24 cellular contexts compared by ENCODE assay signal in the genomic region with DNA sequence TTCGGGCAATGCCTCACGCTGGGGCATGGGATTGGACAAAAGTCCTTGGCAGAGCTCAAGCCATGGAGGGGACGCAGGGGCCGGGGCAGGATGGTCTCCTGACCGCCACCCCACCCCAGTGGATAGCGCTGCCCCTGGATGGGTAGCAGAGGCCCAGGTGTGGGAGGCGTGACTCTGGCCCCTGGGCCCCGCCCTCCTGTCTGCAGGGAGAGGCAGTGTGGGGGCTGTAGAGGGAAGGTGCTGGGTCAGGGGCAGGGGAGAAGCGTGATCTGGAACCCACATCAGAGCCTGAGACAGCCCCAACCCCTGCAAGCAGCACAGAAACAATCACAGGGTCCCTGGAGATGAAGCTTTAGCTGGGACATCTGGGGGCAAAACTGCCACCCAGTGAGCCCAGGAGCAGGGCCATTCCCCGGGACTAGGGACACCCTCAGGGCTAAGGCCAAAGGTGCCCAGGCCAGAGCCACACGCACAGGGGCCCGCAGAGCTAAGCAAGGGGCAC. TPM values are rescaled to one million over a fixed set of nuclear protein-coding genes. Genes with fewer than 3 reads are reported as not detected.
DNase-seq lines count a peak whose midpoint lies in the region; ATAC-seq, FAIRE-seq and TF ChIP-seq lines count a peak whose summit lies in the region.
"Had no signal": no experiment of that assay in that cellular context is flagged by ENCODE, and none has a peak within 500 bp of the region (broad histone marks: within the 10 kb centered on the region; RNA-seq: fewer than 3 reads in every experiment).

No MANE protein-coding gene starts in this region.

- POLR2A ChIA-PET in K562 (lab: Yijun Ruan, JAX), result interaction anchor here (1.0 kb wide), 1 partner anchor 66 kb away, joined by 3 read pairs; no protein-coding TSS in a partner anchor

- no peaks in the 10 kb centered on the region for H3K9me1 ChIP-seq in K562 (ENCODE audit: control insufficient read depth, insufficient read depth, low read length)

- H3K36me3 ChIP-seq in K562 (ENCODE audit: control insufficient read depth, insufficient read depth, low read length) (peaks cover 18% of the 10 kb centered on the region; the same call in 1 of the 3 replicates), neural cell (ENCODE audit: insufficient read depth, low read length) (no peaks in the 10 kb centered on the region), testis (ENCODE audit: low read depth, missing control alignments) (no peaks in the 10 kb centered on the region)
- H3K36me3 ChIP-seq: vagina had no signal

- H3F3A ChIP-seq in neural cell (ENCODE audit: insufficient read depth, low read length, poor library complexity, severe bottlenecking), result no peaks in the 10 kb centered on the region

- no peaks in the 10 kb centered on the region for H3K27me3 ChIP-seq in K562 (ENCODE audit: control insufficient read depth in 2 of 2, insufficient read depth in 2 of 2, low read length in 2 of 2)
- H3K27me3 ChIP-seq in neural cell (ENCODE audit: insufficient read depth, low read depth, low read length), result no peaks in the 10 kb centered on the region
- H3K27me3 ChIP-seq in testis, result no peaks in the 10 kb centered on the region
- H3K27me3 ChIP-seq: ascending aorta, dorsolateral prefrontal cortex, vagina had no signal

- no peaks in the 10 kb centered on the region for H3K9me2 ChIP-seq in neural cell (ENCODE audit: insufficient read depth, low read length)

- no peak for TF ChIP-seq EP300 in K562 (IDR thresholded peaks at IDR 0.05; ENCODE audit: low read length)
- TF ChIP-seq EP300 in neural cell (conservative IDR thresholded peaks at IDR 0.05; ENCODE audit: poor library complexity, severe bottlenecking), result no peak

- H3K9me3 ChIP-seq in K562 (replicated peaks; ENCODE audit: control insufficient read depth, insufficient read depth, low read depth, low read length) (no peaks in the 10 kb centered on the region), neural cell (ENCODE audit: low read length) (no peaks in the 10 kb centered on the region), testis (no peaks in the 10 kb centered on the region)
- H3K9me3 ChIP-seq: ascending aorta, vagina had no signal

- H4K20me1 ChIP-seq in K562 (replicated peaks; ENCODE audit: control insufficient read depth, insufficient read depth, low read length) (peaks cover 28% of the 10 kb centered on the region), neural cell (ENCODE audit: insufficient read depth) (no peaks in the 10 kb centered on the region)

- H3K4me2 ChIP-seq in K562 (ENCODE audit: insufficient read depth, low read length) (no peak overlapping the region), neural cell (ENCODE audit: low read length) (no peak overlapping the region)

- intact Hi-C loops in K562 (cut with micrococcal nuclease) (no loop called here), testis (cut with DNase I; ENCODE audit: low total_unique reads) (no loop called here)

- TF ChIP-seq POLR2A in K562 (conservative IDR thresholded peaks at IDR 0.05) (no peak), testis (IDR thresholded peaks at IDR 0.05) (no peak)

- TF ChIP-seq RAD21 in K562 (CRISPR knock-in tag; conservative IDR thresholded peaks at IDR 0.05 in 1 of 2, IDR thresholded peaks at IDR 0.05 in 1 of 2) (no peak), neural cell (conservative IDR thresholded peaks at IDR 0.05) (no peak)

- DNase-seq in AG08396 (ENCODE audit: low spot score) (peak; percentile 6), GM03348 (ENCODE audit: low spot score) (peak; percentile 2), K562 (ENCODE audit: extremely low read depth in 1 of 4, low spot score in 3 of 4) (no peak), cerebellar cortex (ENCODE audit: low spot score) (no peak), testis (no peak)
- DNase-seq in stimulated activated CD4-positive, alpha-beta T cell treated with anti-CD3 and anti-CD28 coated beads, Interleukin-15, amount 100 ng/mL, for 24 hours, result no peak
- DNase-seq: activated CD4-positive, alpha-beta T cell treated with anti-CD3 and anti-CD28 coated beads, Interleukin-2, amount 10 ng/mL, durations not matched to agents 24 days and 14 days; caudate nucleus; CD4-positive, alpha-beta memory T cell; DMS 273 treated with DMSO at 0.1 percent for 48 hours; kidney glomerular epithelial cell; mammary epithelial cell; NCI-H524 treated with DMSO at 0.1 percent for 48 hours; stimulated activated naive CD4-positive, alpha-beta T cell; T-helper 2 cell had no signal

- H3K27ac ChIP-seq in K562 (ENCODE audit: extremely low read depth, low read depth, low read length), result no peak overlapping the region
- H3K27ac ChIP-seq in neural cell (ENCODE audit: low read length), result peak overlapping the region; percentile 68
- no peak overlapping the region for H3K27ac ChIP-seq in testis
- H3K27ac ChIP-seq: ascending aorta, epithelial cell of prostate, vagina had no signal

- CTCF ChIA-PET in K562 (lab: Yijun Ruan, JAX; ENCODE audit: low intra/inter-chr PET ratio), result no interaction called here

- peak overlapping the region in 1 of 2 experiments; percentile 35; a peak in 1 of 4 replicates for H3K9ac ChIP-seq in K562 (ENCODE audit: insufficient read depth in 1 of 2, low read depth in 2 of 2, low read length in 2 of 2)
- H3K9ac ChIP-seq in neural cell (ENCODE audit: low read length), result no peak overlapping the region

- H2AFZ ChIP-seq in K562 (ENCODE audit: low read depth, low read length) (no peak overlapping the region), neural cell (ENCODE audit: low read depth, low read length) (no peak overlapping the region)

- no peak for FAIRE-seq in K562 (lab: Jason Lieb, UNC)
- FAIRE-seq: HTR-8/SVneo had no signal

- H3K4me1 ChIP-seq in K562 (replicated peaks in 1 of 2; ENCODE audit: control insufficient read depth in 2 of 2, insufficient read depth in 2 of 2, low read length in 2 of 2), result peaks cover 0 to 69% of the 10 kb centered on the region in 2 experiments; a peak in 2 of 5 replicates
- no peaks in the 10 kb centered on the region for H3K4me1 ChIP-seq in testis

- 0 out of 3 replicates have a peak, but pooled peaks have one; percentile 21 for ATAC-seq in K562
- no peak for ATAC-seq in HG02571 (IDR thresholded peaks at IDR 0.05; ENCODE audit: unreplicated experiment)
- ATAC-seq: activated naive CD4-positive, alpha-beta T cell treated with anti-CD3 and anti-CD28 coated beads, Interleukin-2, amount 50 U/mL, for 72 hours had no signal

- TF ChIP-seq CTCF in K562 (IDR thresholded peaks at IDR 0.05 in 2 of 3, conservative IDR thresholded peaks at IDR 0.05 in 1 of 3; ENCODE audit: insufficient read depth in 2 of 3, low read depth in 1 of 3, low read length in 3 of 3), result no peak
- TF ChIP-seq CTCF in neural cell (IDR thresholded peaks at IDR 0.05; ENCODE audit: poor library complexity, severe bottlenecking), result no peak
- TF ChIP-seq CTCF in testis (IDR thresholded peaks at IDR 0.05), result no peak

- H3K4me3 ChIP-seq in K562 (no peak overlapping the region), neural cell (ENCODE audit: low read length) (no peak overlapping the region), testis (no peak overlapping the region)
- H3K4me3 ChIP-seq: ascending aorta, dorsolateral prefrontal cortex, skin epidermis, vagina had no signal

- in situ Hi-C loops in K562 (cut with MboI), result no loop called here

- 94% methylated on average over 9 of the region's 12 CpGs for WGBS in K562 (ENCODE audit: insufficient coverage, low coverage, missing lambda C conversion rate)
- 90 to 96% methylated on average over 9 to 12 of the region's 12 CpGs for whole genome bisulfite sequencing in testis, 2 donors

- peaks cover 80% of the 10 kb centered on the region for H3K79me2 ChIP-seq in K562 (ENCODE audit: control insufficient read depth, insufficient read depth, low read length)
- H3K79me2 ChIP-seq in neural cell (replicated peaks; ENCODE audit: insufficient read depth, low read length), result no peaks in the 10 kb centered on the region

- no TSS peak for BruUV-seq in K562 (replicated peaks; lab: Mats Ljungman, UMichigan)

RNA-seq across cellular contexts. Expression of gene NACC2, which starts 36.2 kb away (rescaled TPM):
- 15.2 and 27.2 TPM in 2 replicates for total RNA-seq in K562 (2011; cell fraction: chromatin; rRNA removed; ENCODE audit: low replicate concordance)
- total RNA-seq in K562 (2011; cell fraction: nucleolus; rRNA removed), result 17.0 and 18.7 TPM in 2 replicates
- 10.7 and 13.6 TPM in 2 replicates for total RNA-seq in K562 (2011; cell fraction: nucleoplasm; rRNA removed)
- total RNA-seq in K562 (2014; rRNA removed) (16.6 and 21.1 TPM in 2 replicates), K562 (2014; rRNA removed; fragmentation: Illumina TruSeq; extraction: Trizol) (4.4 and 4.8 TPM in 2 replicates), K562 (2015; rRNA removed; fragmentation: Illumina TruSeq; extraction: Trizol) (9.9 and 10.1 TPM in 2 replicates), K562 (2021) (22.2 and 25.1 TPM in 2 replicates), testis (10 to 100 TPM; 49.5 to 49.7 TPM)
- polyA plus RNA-seq in K562 (2011; rRNA removed) (5.6 TPM in 2 replicates), K562 (2014; fragmentation: Illumina TruSeq; extraction: Trizol) (5.2 and 8.0 TPM in 2 replicates), K562 (2014; fragmentation: Nextera tagmentation; extraction: Ambion mirVana) (under 1 TPM; 0.70 to 0.73 TPM), K562 (2014; rRNA removed) (11.7 and 12.5 TPM in 2 replicates), neural cell (1.7 and 1.8 TPM in 2 replicates), testis (ENCODE audit: insufficient read depth, low read depth, low replicate concordance) (29.3 TPM)
- 7.2 and 16.2 TPM in 2 replicates for polyA plus RNA-seq in K562 (2011; cell fraction: cytosol; rRNA removed)
- 14.6 and 26.1 TPM in 2 replicates for polyA plus RNA-seq in K562 (2011; cell fraction: nucleus; rRNA removed)
- 9.1 and 10.5 TPM in 2 replicates for polyA plus RNA-seq in K562 (2012)
- 5.4 and 11.8 TPM in 2 replicates for polyA minus RNA-seq in K562 (2011; rRNA and poly(A)+ RNA removed)
- polyA minus RNA-seq in K562 (2011; cell fraction: cytosol; rRNA and poly(A)+ RNA removed), result 12.6 and 13.9 TPM in 2 replicates
- polyA minus RNA-seq in K562 (2011; cell fraction: nucleus; rRNA and poly(A)+ RNA removed), result 5.9 and 6.5 TPM in 2 replicates
- polyA minus RNA-seq in neural cell, result 4.3 and 4.6 TPM in 2 replicates

RNA-seq across cellular contexts. Expression of gene TMEM250, which starts 59.8 kb away (rescaled TPM):
- total RNA-seq in K562 (2011; cell fraction: chromatin; rRNA removed; ENCODE audit: low replicate concordance), result 9.3 and 37.6 TPM in 2 replicates
- total RNA-seq in K562 (2011; cell fraction: nucleolus; rRNA removed), result 42.5 and 42.8 TPM in 2 replicates
- total RNA-seq in K562 (2011; cell fraction: nucleoplasm; rRNA removed), result 19.5 and 20.3 TPM in 2 replicates
- total RNA-seq in K562 (2014; rRNA removed) (44.6 and 51.3 TPM in 2 replicates), K562 (2014; rRNA removed; fragmentation: Illumina TruSeq; extraction: Trizol) (6.2 and 6.7 TPM in 2 replicates), K562 (2015; rRNA removed; fragmentation: Illumina TruSeq; extraction: Trizol) (21.6 and 23.3 TPM in 2 replicates), K562 (2021) (40.6 and 43.1 TPM in 2 replicates), testis (10 to 100 TPM; 57.8 to 73.0 TPM)
- polyA plus RNA-seq in K562 (2011; rRNA removed) (11.5 and 12.2 TPM in 2 replicates), K562 (2014; fragmentation: Illumina TruSeq; extraction: Trizol) (9.8 and 16.8 TPM in 2 replicates), K562 (2014; fragmentation: Nextera tagmentation; extraction: Ambion mirVana) (under 1 TPM; 0.32 to 0.64 TPM), K562 (2014; rRNA removed) (25.1 and 28.0 TPM in 2 replicates), neural cell (15.0 and 20.6 TPM in 2 replicates), testis (ENCODE audit: insufficient read depth, low read depth, low replicate concordance) (29.4 TPM)
- polyA plus RNA-seq in K562 (2011; cell fraction: cytosol; rRNA removed), result 15.5 and 50.0 TPM in 2 replicates
- polyA plus RNA-seq in K562 (2011; cell fraction: nucleus; rRNA removed), result 27.4 and 47.1 TPM in 2 replicates
- 27.5 and 33.5 TPM in 2 replicates for polyA plus RNA-seq in K562 (2012)
- polyA minus RNA-seq in K562 (2011; rRNA and poly(A)+ RNA removed), result 4.9 and 9.2 TPM in 2 replicates
- 18.4 and 21.8 TPM in 2 replicates for polyA minus RNA-seq in K562 (2011; cell fraction: cytosol; rRNA and poly(A)+ RNA removed)
- 18.7 and 25.0 TPM in 2 replicates for polyA minus RNA-seq in K562 (2011; cell fraction: nucleus; rRNA and poly(A)+ RNA removed)
- polyA minus RNA-seq in neural cell, result 27.9 and 38.5 TPM in 2 replicates

Comparison
In these comparisons a context has a peak if more than half of its experiments do, and no peak if none do; other contexts are left out.
1. DNase-seq: peak in AG08396 (single experiment) and GM03348 (single experiment); none in K562 (0 of 4), cerebellar cortex (single experiment), stimulated activated CD4-positive, alpha-beta T cell treated with anti-CD3 and anti-CD28 coated beads, Interleukin-15, amount 100 ng/mL, for 24 hours (single experiment) and testis (single experiment).